Comparison of ENCODE assay signal across 2 cellular contexts in the genomic region with DNA sequence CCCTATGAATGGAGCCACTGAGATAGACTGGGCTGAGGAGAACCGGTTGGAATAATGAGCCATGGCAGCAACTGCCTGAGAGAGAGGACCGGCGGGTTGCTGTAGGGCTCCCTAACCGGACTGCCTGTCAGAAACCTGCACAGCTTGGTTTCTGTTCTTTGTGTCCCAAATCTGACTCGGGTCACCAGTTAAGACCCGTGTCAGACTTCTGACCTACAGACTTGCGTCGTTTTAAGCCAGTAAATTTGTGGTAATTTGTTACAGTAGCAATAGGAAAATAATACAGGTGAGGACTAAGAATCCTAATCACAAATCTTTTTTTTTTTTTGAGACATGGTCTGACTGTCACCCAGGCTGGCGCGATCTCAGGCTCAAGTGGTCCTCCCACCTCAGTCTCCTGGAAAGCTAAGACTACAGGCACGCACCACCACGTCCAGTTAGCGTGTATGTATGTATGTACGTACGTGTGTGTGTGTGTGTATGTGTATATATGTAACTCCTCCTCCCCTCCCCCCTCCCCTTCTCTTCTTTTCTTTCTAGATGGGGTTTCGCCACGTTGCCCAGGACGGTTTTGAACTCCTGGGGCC.
TF ChIP-seq lines count a peak whose summit lies in the region.

No MANE protein-coding gene starts in this region.

TF ChIP-seq in A549, 52 proteins besides CTCF, POLR2A, EP300 and RAD21 (continued from another document):
- TF ChIP-seq, protein P1, sequence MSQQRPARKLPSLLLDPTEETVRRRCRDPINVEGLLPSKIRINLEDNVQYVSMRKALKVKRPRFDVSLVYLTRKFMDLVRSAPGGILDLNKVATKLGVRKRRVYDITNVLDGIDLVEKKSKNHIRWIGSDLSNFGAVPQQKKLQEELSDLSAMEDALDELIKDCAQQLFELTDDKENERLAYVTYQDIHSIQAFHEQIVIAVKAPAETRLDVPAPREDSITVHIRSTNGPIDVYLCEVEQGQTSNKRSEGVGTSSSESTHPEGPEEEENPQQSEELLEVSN (IDR thresholded peaks at IDR 0.05; ENCODE audit: borderline replicate concordance, low read depth) = no peak
- TF ChIP-seq FOXS1 (CRISPR knock-in tag; IDR thresholded peaks at IDR 0.05) (no peak), HEYL (CRISPR knock-in tag; IDR thresholded peaks at IDR 0.05) (no peak), CHD4 (IDR thresholded peaks at IDR 0.05; ENCODE audit: borderline replicate concordance) (no peak), CBX8 (IDR thresholded peaks at IDR 0.05) (no peak), KDM5A (IDR thresholded peaks at IDR 0.05) (no peak), MAZ (IDR thresholded peaks at IDR 0.05; ENCODE audit: borderline replicate concordance, low read depth, low read length) (no peak), TFCP2L1 (CRISPR knock-in tag; IDR thresholded peaks at IDR 0.05) (no peak), NR3C1 (IDR thresholded peaks at IDR 0.05) (no peak)
- TF ChIP-seq, protein P2, sequence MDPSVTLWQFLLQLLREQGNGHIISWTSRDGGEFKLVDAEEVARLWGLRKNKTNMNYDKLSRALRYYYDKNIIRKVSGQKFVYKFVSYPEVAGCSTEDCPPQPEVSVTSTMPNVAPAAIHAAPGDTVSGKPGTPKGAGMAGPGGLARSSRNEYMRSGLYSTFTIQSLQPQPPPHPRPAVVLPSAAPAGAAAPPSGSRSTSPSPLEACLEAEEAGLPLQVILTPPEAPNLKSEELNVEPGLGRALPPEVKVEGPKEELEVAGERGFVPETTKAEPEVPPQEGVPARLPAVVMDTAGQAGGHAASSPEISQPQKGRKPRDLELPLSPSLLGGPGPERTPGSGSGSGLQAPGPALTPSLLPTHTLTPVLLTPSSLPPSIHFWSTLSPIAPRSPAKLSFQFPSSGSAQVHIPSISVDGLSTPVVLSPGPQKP (IDR thresholded peaks at IDR 0.05; ENCODE audit: low read depth, low read length) = no peak
- TF ChIP-seq, protein P3, sequence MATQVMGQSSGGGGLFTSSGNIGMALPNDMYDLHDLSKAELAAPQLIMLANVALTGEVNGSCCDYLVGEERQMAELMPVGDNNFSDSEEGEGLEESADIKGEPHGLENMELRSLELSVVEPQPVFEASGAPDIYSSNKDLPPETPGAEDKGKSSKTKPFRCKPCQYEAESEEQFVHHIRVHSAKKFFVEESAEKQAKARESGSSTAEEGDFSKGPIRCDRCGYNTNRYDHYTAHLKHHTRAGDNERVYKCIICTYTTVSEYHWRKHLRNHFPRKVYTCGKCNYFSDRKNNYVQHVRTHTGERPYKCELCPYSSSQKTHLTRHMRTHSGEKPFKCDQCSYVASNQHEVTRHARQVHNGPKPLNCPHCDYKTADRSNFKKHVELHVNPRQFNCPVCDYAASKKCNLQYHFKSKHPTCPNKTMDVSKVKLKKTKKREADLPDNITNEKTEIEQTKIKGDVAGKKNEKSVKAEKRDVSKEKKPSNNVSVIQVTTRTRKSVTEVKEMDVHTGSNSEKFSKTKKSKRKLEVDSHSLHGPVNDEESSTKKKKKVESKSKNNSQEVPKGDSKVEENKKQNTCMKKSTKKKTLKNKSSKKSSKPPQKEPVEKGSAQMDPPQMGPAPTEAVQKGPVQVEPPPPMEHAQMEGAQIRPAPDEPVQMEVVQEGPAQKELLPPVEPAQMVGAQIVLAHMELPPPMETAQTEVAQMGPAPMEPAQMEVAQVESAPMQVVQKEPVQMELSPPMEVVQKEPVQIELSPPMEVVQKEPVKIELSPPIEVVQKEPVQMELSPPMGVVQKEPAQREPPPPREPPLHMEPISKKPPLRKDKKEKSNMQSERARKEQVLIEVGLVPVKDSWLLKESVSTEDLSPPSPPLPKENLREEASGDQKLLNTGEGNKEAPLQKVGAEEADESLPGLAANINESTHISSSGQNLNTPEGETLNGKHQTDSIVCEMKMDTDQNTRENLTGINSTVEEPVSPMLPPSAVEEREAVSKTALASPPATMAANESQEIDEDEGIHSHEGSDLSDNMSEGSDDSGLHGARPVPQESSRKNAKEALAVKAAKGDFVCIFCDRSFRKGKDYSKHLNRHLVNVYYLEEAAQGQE (IDR thresholded peaks at IDR 0.05) = no peak
- TF ChIP-seq, protein P4, sequence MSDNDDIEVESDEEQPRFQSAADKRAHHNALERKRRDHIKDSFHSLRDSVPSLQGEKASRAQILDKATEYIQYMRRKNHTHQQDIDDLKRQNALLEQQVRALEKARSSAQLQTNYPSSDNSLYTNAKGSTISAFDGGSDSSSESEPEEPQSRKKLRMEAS (IDR thresholded peaks at IDR 0.05) = no peak

TF ChIP-seq in HEK293, 187 proteins besides CTCF, POLR2A, EP300 and RAD21 (continued from another document):
- TF ChIP-seq ZNF335 (tag by site-specific recombination; conservative IDR thresholded peaks at IDR 0.05) = peak; percentile 92
- TF ChIP-seq ZNF391 (tag by site-specific recombination; IDR thresholded peaks at IDR 0.05; ENCODE audit: borderline replicate concordance, low read depth) = peak; percentile 16; the same call in 1 of the 2 replicates
- TF ChIP-seq, protein P5, sequence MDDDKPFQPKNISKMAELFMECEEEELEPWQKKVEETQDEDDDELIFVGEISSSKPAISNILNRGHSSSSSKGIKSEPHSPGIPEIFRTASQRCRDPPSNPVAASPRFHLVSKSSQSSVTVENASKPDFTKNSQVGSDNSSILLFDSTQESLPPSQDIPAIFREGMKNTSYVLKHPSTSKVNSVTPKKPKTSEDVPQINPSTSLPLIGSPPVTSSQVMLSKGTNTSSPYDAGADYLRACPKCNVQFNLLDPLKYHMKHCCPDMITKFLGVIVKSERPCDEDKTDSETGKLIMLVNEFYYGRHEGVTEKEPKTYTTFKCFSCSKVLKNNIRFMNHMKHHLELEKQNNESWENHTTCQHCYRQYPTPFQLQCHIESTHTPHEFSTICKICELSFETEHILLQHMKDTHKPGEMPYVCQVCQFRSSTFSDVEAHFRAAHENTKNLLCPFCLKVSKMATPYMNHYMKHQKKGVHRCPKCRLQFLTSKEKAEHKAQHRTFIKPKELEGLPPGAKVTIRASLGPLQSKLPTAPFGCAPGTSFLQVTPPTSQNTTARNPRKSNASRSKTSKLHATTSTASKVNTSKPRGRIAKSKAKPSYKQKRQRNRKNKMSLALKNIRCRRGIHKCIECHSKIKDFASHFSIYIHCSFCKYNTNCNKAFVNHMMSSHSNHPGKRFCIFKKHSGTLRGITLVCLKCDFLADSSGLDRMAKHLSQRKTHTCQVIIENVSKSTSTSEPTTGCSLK (tag by site-specific recombination; IDR thresholded peaks at IDR 0.05) = no peak
- TF ChIP-seq ZNF501 (tag by site-specific recombination; IDR thresholded peaks at IDR 0.05) = 0 out of 2 replicates have a peak, but pooled peaks have one; percentile 4
- TF ChIP-seq ZNF341 (tag by site-specific recombination; IDR thresholded peaks at IDR 0.05; ENCODE audit: low read depth) = 0 out of 2 replicates have a peak, but pooled peaks have one; percentile 1
- TF ChIP-seq ZNF677 (tag by site-specific recombination; IDR thresholded peaks at IDR 0.05) = no peak
- no peak for TF ChIP-seq ZFP3 (tag by site-specific recombination; IDR thresholded peaks at IDR 0.05; ENCODE audit: low read depth)
- TF ChIP-seq ZNF292 (tag by site-specific recombination; IDR thresholded peaks at IDR 0.05; ENCODE audit: borderline replicate concordance, low read depth) = no peak
- TF ChIP-seq ZNF624 (tag by site-specific recombination; IDR thresholded peaks at IDR 0.05) = no peak
- TF ChIP-seq, protein P6, sequence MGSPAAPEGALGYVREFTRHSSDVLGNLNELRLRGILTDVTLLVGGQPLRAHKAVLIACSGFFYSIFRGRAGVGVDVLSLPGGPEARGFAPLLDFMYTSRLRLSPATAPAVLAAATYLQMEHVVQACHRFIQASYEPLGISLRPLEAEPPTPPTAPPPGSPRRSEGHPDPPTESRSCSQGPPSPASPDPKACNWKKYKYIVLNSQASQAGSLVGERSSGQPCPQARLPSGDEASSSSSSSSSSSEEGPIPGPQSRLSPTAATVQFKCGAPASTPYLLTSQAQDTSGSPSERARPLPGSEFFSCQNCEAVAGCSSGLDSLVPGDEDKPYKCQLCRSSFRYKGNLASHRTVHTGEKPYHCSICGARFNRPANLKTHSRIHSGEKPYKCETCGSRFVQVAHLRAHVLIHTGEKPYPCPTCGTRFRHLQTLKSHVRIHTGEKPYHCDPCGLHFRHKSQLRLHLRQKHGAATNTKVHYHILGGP (tag by site-specific recombination; IDR thresholded peaks at IDR 0.05) = no peak
- TF ChIP-seq ZNF433 (tag by site-specific recombination; IDR thresholded peaks at IDR 0.05; ENCODE audit: low read depth) = no peak
- TF ChIP-seq, protein P7, sequence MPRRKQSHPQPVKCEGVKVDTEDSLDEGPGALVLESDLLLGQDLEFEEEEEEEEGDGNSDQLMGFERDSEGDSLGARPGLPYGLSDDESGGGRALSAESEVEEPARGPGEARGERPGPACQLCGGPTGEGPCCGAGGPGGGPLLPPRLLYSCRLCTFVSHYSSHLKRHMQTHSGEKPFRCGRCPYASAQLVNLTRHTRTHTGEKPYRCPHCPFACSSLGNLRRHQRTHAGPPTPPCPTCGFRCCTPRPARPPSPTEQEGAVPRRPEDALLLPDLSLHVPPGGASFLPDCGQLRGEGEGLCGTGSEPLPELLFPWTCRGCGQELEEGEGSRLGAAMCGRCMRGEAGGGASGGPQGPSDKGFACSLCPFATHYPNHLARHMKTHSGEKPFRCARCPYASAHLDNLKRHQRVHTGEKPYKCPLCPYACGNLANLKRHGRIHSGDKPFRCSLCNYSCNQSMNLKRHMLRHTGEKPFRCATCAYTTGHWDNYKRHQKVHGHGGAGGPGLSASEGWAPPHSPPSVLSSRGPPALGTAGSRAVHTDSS (tag by site-specific recombination; IDR thresholded peaks at IDR 0.05) = no peak
